Comparison of ENCODE assay signal across 8 cellular contexts in genomic region chr15:52006702-52007340, GRCh38. TPM values are rescaled to one million over a fixed set of nuclear protein-coding genes. Genes with fewer than 3 reads are reported as not detected.
DNase-seq lines count a peak whose midpoint lies in the region; ATAC-seq and TF ChIP-seq lines count a peak whose summit lies in the region.

No MANE protein-coding gene starts in this region.

- intact Hi-C loops in lower lobe of right lung (cut with DNase I), result no loop called here
- intact Hi-C loops in body of pancreas (cut with DNase I), result no loop called here
- intact Hi-C loops in psoas muscle (cut with DNase I), result no loop called here

- WGBS in body of pancreas, 2 donors, result 72 to 76% methylated on average over 3 of the region's 3 CpGs
- WGBS in psoas muscle, 3 donors, result 64 to 81% (median 72%) methylated on average over 3 of the region's 3 CpGs

- TF ChIP-seq CTCF in lower lobe of right lung (IDR thresholded peaks at IDR 0.05), result no peak
- TF ChIP-seq CTCF in body of pancreas (IDR thresholded peaks at IDR 0.05), result no peak
- no peak for TF ChIP-seq CTCF in psoas muscle (IDR thresholded peaks at IDR 0.05)

- H3K27ac ChIP-seq in lower lobe of right lung, result no peak overlapping the region
- no peak overlapping the region for H3K27ac ChIP-seq in body of pancreas
- no peak overlapping the region for H3K27ac ChIP-seq in psoas muscle

- H3K27me3 ChIP-seq in lower lobe of right lung (ENCODE audit: low read depth) (no peaks in the 10 kb centered on the region), body of pancreas (no peaks in the 10 kb centered on the region), psoas muscle (ENCODE audit: insufficient read depth in 3 of 3, low read length in 2 of 3) (no peaks in the 10 kb centered on the region)

- H3K4me1 ChIP-seq in lower lobe of right lung (peaks cover 39% of the 10 kb centered on the region), body of pancreas (peaks cover 6% of the 10 kb centered on the region), psoas muscle (peaks cover 19% of the 10 kb centered on the region)

- no peak for TF ChIP-seq POLR2A in body of pancreas (IDR thresholded peaks at IDR 0.05)

- H3K9me3 ChIP-seq in lower lobe of right lung (no peaks in the 10 kb centered on the region), body of pancreas (no peaks in the 10 kb centered on the region), psoas muscle (no peaks in the 10 kb centered on the region)

- no peak overlapping the region for H3K4me3 ChIP-seq in lower lobe of right lung
- H3K4me3 ChIP-seq in body of pancreas, result no peak overlapping the region
- H3K4me3 ChIP-seq in psoas muscle, result no peak overlapping the region

- peak; percentile 36 for ATAC-seq in GM18870 (IDR thresholded peaks at IDR 0.05; ENCODE audit: unreplicated experiment)
- peak; percentile 30 for ATAC-seq in GM21786 (IDR thresholded peaks at IDR 0.05; ENCODE audit: unreplicated experiment)
- peak; percentile 13 for ATAC-seq in HG03575 (IDR thresholded peaks at IDR 0.05; ENCODE audit: extremely low read depth, insufficient number of reproducible peaks, low FRiP score, unreplicated experiment)
- ATAC-seq in lower lobe of right lung, result peak in 1 of 2 donors; percentile 56
- no peak for ATAC-seq in body of pancreas
- ATAC-seq in psoas muscle, result no peak

- DNase-seq in lower lobe of right lung, result peak; percentile 62
- DNase-seq in body of pancreas, result no peak
- no peak for DNase-seq in NCI-H146 (lab: John Stamatoyannopoulos, UW)
- DNase-seq in D341Med (ENCODE audit: low spot score), result no peak
- DNase-seq in psoas muscle, result no peak

- H3K36me3 ChIP-seq in lower lobe of right lung (no peaks in the 10 kb centered on the region), body of pancreas (replicated peaks in 1 of 2; ENCODE audit: insufficient read depth in 1 of 2, low read depth in 2 of 2) (no peaks in the 10 kb centered on the region), psoas muscle (ENCODE audit: insufficient read depth in 1 of 2, low read depth in 1 of 2) (no peaks in the 10 kb centered on the region)

RNA-seq across cellular contexts. Expression of gene MAPK6, which starts 12.2 kb away (rescaled TPM):
- 21.1 TPM for total RNA-seq in lower lobe of right lung
- 10 to 100 TPM in 1 of 2 donors, 1 to 10 TPM in 1; 7.3 to 25.4 TPM for total RNA-seq in body of pancreas
- total RNA-seq in psoas muscle, result 10 to 100 TPM; 29.4 to 58.5 (median 47.7) TPM
- 10 to 100 TPM; 21.1 to 62.7 (median 48.5) TPM for polyA plus RNA-seq in psoas muscle

RNA-seq across cellular contexts. Expression of gene LEO1, which starts 35.2 kb away (rescaled TPM):
- total RNA-seq in lower lobe of right lung (12.6 TPM), body of pancreas (1 to 10 TPM; 5.7 to 9.9 TPM), psoas muscle (10 to 100 TPM in 1 of 4 donors, 1 to 10 TPM in 3; 6.2 to 10.2 (median 7.1) TPM)
- polyA plus RNA-seq in psoas muscle, result 10 to 100 TPM in 2 of 3 donors, 1 to 10 TPM in 1; 7.1 to 18.6 (median 16.3) TPM

Comparison
In these comparisons a context has a peak if more than half of its experiments do, and no peak if none do; other contexts are left out.
1. ATAC-seq: peak in GM18870 (single experiment), GM21786 (single experiment) and HG03575 (single experiment); none in body of pancreas (single experiment) and psoas muscle (0 of 4).